15 cellular contexts compared by ENCODE assay signal in the genomic region with DNA sequence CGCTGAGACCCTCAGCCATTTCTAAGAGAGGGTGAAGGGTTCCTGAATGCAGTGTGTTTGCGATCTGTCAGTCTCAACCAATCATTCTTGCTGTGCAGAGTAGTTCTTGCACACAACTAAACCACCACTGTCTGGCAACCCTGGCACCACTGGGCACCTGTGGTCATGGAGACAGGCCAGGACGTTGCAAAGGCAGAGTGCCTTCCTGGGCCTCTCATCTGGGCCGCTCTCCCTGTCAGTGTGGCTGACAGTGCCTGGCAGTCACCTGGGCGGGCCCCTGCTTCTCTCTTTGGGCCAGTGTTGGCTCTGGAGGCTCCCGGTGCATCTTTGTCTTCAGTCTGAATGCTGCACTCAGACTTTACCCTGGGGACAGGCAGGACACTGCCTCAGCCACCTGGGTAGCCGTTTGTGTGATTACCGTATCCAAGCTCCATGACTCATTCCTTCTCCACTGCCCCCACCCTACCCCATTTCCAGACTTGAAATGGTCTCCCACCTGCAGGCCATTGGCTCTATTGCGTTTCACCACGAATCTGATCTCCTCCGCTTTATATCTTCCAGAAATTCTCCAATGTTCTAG.
A peak's percentile ranks its signal among the peaks of the same experiment; 100 is the strongest.
DNase-seq lines count a peak whose midpoint lies in the region; ATAC-seq and TF ChIP-seq lines count a peak whose summit lies in the region.
"Had no signal": no experiment of that assay in that cellular context is flagged by ENCODE, and none has a peak within 500 bp of the region (broad histone marks: within the 10 kb centered on the region; RNA-seq: fewer than 3 reads in every experiment).

No MANE protein-coding gene starts in this region.

- peaks cover 7% of the 10 kb centered on the region for H3K4me1 ChIP-seq in CD8-positive, alpha-beta T cell (ENCODE audit: insufficient read depth, low read length)
- peaks cover 15 to 70% (median 25%) of the 10 kb centered on the region in 3 donors for H3K4me1 ChIP-seq in esophagus squamous epithelium

- H3K9me3 Mint-ChIP-seq in CD8-positive, alpha-beta T cell = no peaks in the 10 kb centered on the region
- H3K9me3 Mint-ChIP-seq in naive B cell (no peaks in the 10 kb centered on the region), Calu3 (ENCODE audit: low read depth, unreplicated experiment) (no peaks in the 10 kb centered on the region)
- H3K9me3 Mint-ChIP-seq: activated naive CD8-positive, alpha-beta T cell treated with anti-CD3 and anti-CD28 coated beads, Interleukin-2, amount 50 U/mL, for 24 hours; CD8-positive, alpha-beta memory T cell had no signal

- no peak for TF ChIP-seq POLR2A in esophagus squamous epithelium (IDR thresholded peaks at IDR 0.05)

- no peaks in the 10 kb centered on the region for H3K9me3 ChIP-seq in CD8-positive, alpha-beta T cell (ENCODE audit: low read length)
- H3K9me3 ChIP-seq in T-helper 17 cell (ENCODE audit: control insufficient read depth, low read length, poor library complexity, severe bottlenecking) = no peaks in the 10 kb centered on the region
- no peaks in the 10 kb centered on the region for H3K9me3 ChIP-seq in esophagus squamous epithelium

- no peak overlapping the region for H3K4me3 Mint-ChIP-seq in CD8-positive, alpha-beta T cell
- H3K4me3 Mint-ChIP-seq in T-helper 17 cell (no peak overlapping the region), naive B cell (peak overlapping the region in 1 of 8 donors; percentile 80), Calu3 (ENCODE audit: low read depth, unreplicated experiment) (no peak overlapping the region)
- H3K4me3 Mint-ChIP-seq: activated naive CD8-positive, alpha-beta T cell treated with anti-CD3 and anti-CD28 coated beads, Interleukin-2, amount 50 U/mL, for 24 hours; CD8-positive, alpha-beta memory T cell had no signal

- H3K36me3 Mint-ChIP-seq in CD8-positive, alpha-beta T cell = no peaks in the 10 kb centered on the region
- no peaks in the 10 kb centered on the region for H3K36me3 Mint-ChIP-seq in T-helper 17 cell (ENCODE audit: low read depth)
- H3K36me3 Mint-ChIP-seq in naive B cell = peaks cover 10 to 13% of the 10 kb centered on the region in 2 donors
- H3K36me3 Mint-ChIP-seq in Calu3 (ENCODE audit: insufficient read depth, unreplicated experiment) = no peaks in the 10 kb centered on the region

- no peak for ATAC-seq in CD8-positive, alpha-beta T cell
- ATAC-seq in T-helper 17 cell = no peak
- no peak for ATAC-seq in naive B cell (ENCODE audit: low read depth in 2 of 2)
- ATAC-seq: activated naive CD8-positive, alpha-beta T cell treated with anti-CD3 and anti-CD28 coated beads, Interleukin-2, amount 50 U/mL, for 24 hours; PC-3 had no signal

- H3K27me3 ChIP-seq in CD8-positive, alpha-beta T cell (ENCODE audit: insufficient read depth, low read length) = no peaks in the 10 kb centered on the region
- no peaks in the 10 kb centered on the region for H3K27me3 ChIP-seq in HL-60 (ENCODE audit: insufficient read depth, poor library complexity, severe bottlenecking)
- H3K27me3 ChIP-seq in esophagus squamous epithelium = no peaks in the 10 kb centered on the region

- H3K4me1 Mint-ChIP-seq in CD8-positive, alpha-beta T cell (ENCODE audit: low read depth) = peaks cover 35% of the 10 kb centered on the region
- H3K4me1 Mint-ChIP-seq in T-helper 17 cell = peaks cover 37% of the 10 kb centered on the region
- peaks cover 39 to 60% (median 59%) of the 10 kb centered on the region in 3 donors for H3K4me1 Mint-ChIP-seq in naive B cell
- no peaks in the 10 kb centered on the region for H3K4me1 Mint-ChIP-seq in Calu3 (ENCODE audit: low read depth, unreplicated experiment)

- CTCF ChIA-PET in CD8-positive, alpha-beta T cell (lab: Charles Lee) = interaction anchor here (1.3 to 1.4 kb wide), 2 partner anchors 22 to 267 kb away, joined by 4 read pairs; no protein-coding TSS in a partner anchor
- CTCF ChIA-PET in Calu3 (lab: Charles Lee) = interaction anchor here (1.4 kb wide), 1 partner anchor 267 kb away, joined by 3 read pairs; no protein-coding TSS in a partner anchor

- H3K4me3 ChIP-seq in CD8-positive, alpha-beta T cell (ENCODE audit: low read depth, low read length) = no peak overlapping the region
- H3K4me3 ChIP-seq in HL-60 (replicated peaks; ENCODE audit: insufficient read depth, low read length) (no peak overlapping the region), esophagus squamous epithelium (no peak overlapping the region)

- DNase-seq in CD8-positive, alpha-beta T cell = no peak
- peak in 1 of 2 experiments; percentile 46 for DNase-seq in HL-60 (ENCODE audit: low read depth in 1 of 2, low spot score in 1 of 2)
- no peak for DNase-seq in T-helper 17 cell
- DNase-seq in naive B cell = no peak
- DNase-seq in Calu3 = no peak
- no peak for DNase-seq in caudate nucleus (lab: John Stamatoyannopoulos, UW)
- no peak for DNase-seq in esophagus squamous epithelium (lab: John Stamatoyannopoulos, UW)
- DNase-seq: activated naive CD8-positive, alpha-beta T cell treated with anti-CD3 and anti-CD28 coated beads, Interleukin-2, amount 50 U/mL, for 24 hours; activated T-cell treated with anti-CD3 and anti-CD28 coated beads for 4 hours; CD8-positive, alpha-beta memory T cell; GOT3; kidney; PC-3; stimulated activated CD4-positive, alpha-beta T cell treated with anti-CD3 and anti-CD28 coated beads, Interleukin-2, amount 100 ng/mL, for 24 hours; T-helper 1 cell had no signal

- no peaks in the 10 kb centered on the region for H3K27me3 Mint-ChIP-seq in CD8-positive, alpha-beta T cell (ENCODE audit: low read depth)
- H3K27me3 Mint-ChIP-seq in T-helper 17 cell (no peaks in the 10 kb centered on the region), naive B cell (no peaks in the 10 kb centered on the region), Calu3 (ENCODE audit: unreplicated experiment) (no peaks in the 10 kb centered on the region)
- H3K27me3 Mint-ChIP-seq: activated naive CD8-positive, alpha-beta T cell treated with anti-CD3 and anti-CD28 coated beads, Interleukin-2, amount 50 U/mL, for 24 hours had no signal

- peak overlapping the region; percentile 19 for H3K27ac Mint-ChIP-seq in CD8-positive, alpha-beta T cell
- H3K27ac Mint-ChIP-seq in T-helper 17 cell (peak overlapping the region; percentile 6), naive B cell (peak overlapping the region in 4 of 6 donors; percentile 24 to 83 (median 64)), Calu3 (ENCODE audit: unreplicated experiment) (no peak overlapping the region)
- H3K27ac Mint-ChIP-seq: activated naive CD8-positive, alpha-beta T cell treated with anti-CD3 and anti-CD28 coated beads, Interleukin-2, amount 50 U/mL, for 24 hours had no signal

- BruUV-seq in Calu3 (replicated peaks; lab: Mats Ljungman, UMichigan) = no TSS peak

- 59 to 66% methylated on average over 11 of the region's 11 CpGs for WGBS in esophagus squamous epithelium, 2 donors

- no peak for TF ChIP-seq CTCF in CD8-positive, alpha-beta T cell (IDR thresholded peaks at IDR 0.05)
- no peak for TF ChIP-seq CTCF in HL-60 (IDR thresholded peaks at IDR 0.05; ENCODE audit: insufficient read depth, low read length)
- TF ChIP-seq CTCF in Calu3 (IDR thresholded peaks at IDR 0.05; ENCODE audit: unreplicated experiment) = no peak
- TF ChIP-seq CTCF in esophagus squamous epithelium (IDR thresholded peaks at IDR 0.05) = no peak

- H3K36me3 ChIP-seq in CD8-positive, alpha-beta T cell (ENCODE audit: insufficient read depth, low read length) = no peaks in the 10 kb centered on the region
- no peaks in the 10 kb centered on the region for H3K36me3 ChIP-seq in esophagus squamous epithelium

- no peak overlapping the region for H3K27ac ChIP-seq in CD8-positive, alpha-beta T cell (ENCODE audit: low read depth, low read length)
- H3K27ac ChIP-seq in HL-60 (replicated peaks) (0 out of 2 replicates have a peak overlapping the region, but pooled peaks have one; percentile 0), caudate nucleus (ENCODE audit: low read depth, low read length) (no peak overlapping the region), esophagus squamous epithelium (no peak overlapping the region)

- POLR2A ChIA-PET in CD8-positive, alpha-beta T cell (lab: Charles Lee) = interaction anchor here (0.6 to 1.5 kb wide), 2 partner anchors 10 to 133 kb away, joined by 3 to 4 read pairs; no protein-coding TSS in a partner anchor

- intact Hi-C loops in CD8-positive, alpha-beta T cell (cut with DNase I, micrococcal nuclease) = no loop called here
- intact Hi-C loops in Calu3 (cut with micrococcal nuclease; ENCODE audit: unreplicated experiment) (no loop called here), esophagus squamous epithelium (cut with DNase I) (no loop called here)
